ENCODE assay signal across 8 cellular contexts in genomic region chr1:9721606-9722377, GRCh38.
DNase-seq lines count a peak whose midpoint lies in the region; TF ChIP-seq lines count a peak whose summit lies in the region.

No MANE protein-coding gene starts in this region.

- CTCF ChIA-PET in Calu3 (lab: Charles Lee), result interaction anchor here (0.5 kb wide), 1 partner anchor 95 kb away, joined by 7 read pairs; no protein-coding TSS in a partner anchor
- CTCF ChIA-PET in activated CD4-positive, alpha-beta memory T cell treated with anti-CD3 and anti-CD28 coated beads, Interleukin-2, amount 10 ng/mL, durations not matched to agents 7 days and 5 days (lab: Charles Lee), result interaction anchor here (0.6 to 3.4 kb wide), 8 partner anchors 9 to 125 kb away, joined by 3 to 16 read pairs (median 4); no protein-coding TSS in a partner anchor

- DNase-seq in Calu3 (peak; percentile 50), Karpas-422 (peak; percentile 84), dedifferentiated amniotic fluid mesenchymal stem cell (ENCODE audit: extremely low spot score) (no peak), GDM1 (lab: John Stamatoyannopoulos, UW) (no peak), NCI-H526 treated with DMSO at 0.1 percent for 48 hours (lab: John Stamatoyannopoulos, UW) (no peak)
- DNase-seq in activated CD4-positive, alpha-beta memory T cell treated with anti-CD3 and anti-CD28 coated beads, Interleukin-2, amount 10 ng/mL, durations not matched to agents 7 days and 5 days, result peak; percentile 65
- DNase-seq in effector CD8-positive, alpha-beta T cell (lab: John Stamatoyannopoulos, UW), result peak; percentile 84

- H3K4me3 ChIP-seq in Karpas-422 (ENCODE audit: low read length) (no peak overlapping the region), neutrophil (ENCODE audit: low read depth in 1 of 2, low read length in 1 of 2) (no peak overlapping the region)

- no peak overlapping the region for H3K4me2 ChIP-seq in Karpas-422 (ENCODE audit: low read depth, low read length, poor library complexity, severe bottlenecking)

- H3K36me3 Mint-ChIP-seq in Calu3 (ENCODE audit: insufficient read depth, unreplicated experiment), result peaks cover 3% of the 10 kb centered on the region
- H3K36me3 Mint-ChIP-seq in activated CD4-positive, alpha-beta memory T cell treated with anti-CD3 and anti-CD28 coated beads, Interleukin-2, amount 10 ng/mL, durations not matched to agents 7 days and 5 days (ENCODE audit: low read depth), result peaks cover 85% of the 10 kb centered on the region

- H3K79me2 ChIP-seq in Karpas-422 (ENCODE audit: low read length), result no peaks in the 10 kb centered on the region

- H3K4me1 Mint-ChIP-seq in Calu3 (ENCODE audit: low read depth, unreplicated experiment), result no peaks in the 10 kb centered on the region
- peaks cover 59% of the 10 kb centered on the region for H3K4me1 Mint-ChIP-seq in activated CD4-positive, alpha-beta memory T cell treated with anti-CD3 and anti-CD28 coated beads, Interleukin-2, amount 10 ng/mL, durations not matched to agents 7 days and 5 days

- no peaks in the 10 kb centered on the region for H3K27me3 ChIP-seq in Karpas-422 (ENCODE audit: low read length)
- H3K27me3 ChIP-seq in neutrophil, result no peaks in the 10 kb centered on the region

- peak; percentile 41 for TF ChIP-seq CTCF in Calu3 (IDR thresholded peaks at IDR 0.05; ENCODE audit: unreplicated experiment)
- peak; percentile 53 for TF ChIP-seq CTCF in neutrophil (IDR thresholded peaks at IDR 0.05)

- no peak overlapping the region for H3K9ac ChIP-seq in Karpas-422 (ENCODE audit: low read length)

- H3K4me1 ChIP-seq in Karpas-422 (ENCODE audit: low read length) (peaks cover 11% of the 10 kb centered on the region), neutrophil (ENCODE audit: control insufficient read depth in 1 of 2, insufficient read depth in 1 of 2, low read depth in 1 of 2, low read length in 1 of 2) (peaks cover 6 to 12% of the 10 kb centered on the region in 2 experiments)

- no peaks in the 10 kb centered on the region for H4K20me1 ChIP-seq in Karpas-422 (ENCODE audit: insufficient read depth, low read depth, low read length)

- no peak overlapping the region for H3K4me3 Mint-ChIP-seq in Calu3 (ENCODE audit: low read depth, unreplicated experiment)
- H3K4me3 Mint-ChIP-seq in activated CD4-positive, alpha-beta memory T cell treated with anti-CD3 and anti-CD28 coated beads, Interleukin-2, amount 10 ng/mL, durations not matched to agents 7 days and 5 days, result no peak overlapping the region

- H3K27ac ChIP-seq in Karpas-422 (ENCODE audit: low read length) (no peak overlapping the region), neutrophil (peak overlapping the region; percentile 35)

- intact Hi-C loops in Calu3 (cut with micrococcal nuclease; ENCODE audit: unreplicated experiment), result loop anchor here (10.0 kb wide), 1 partner anchor 143 kb away; no protein-coding TSS in a partner anchor

- H3K9me3 ChIP-seq in Karpas-422 (ENCODE audit: low read length), result peaks cover 14% of the 10 kb centered on the region
- H3K9me3 ChIP-seq in neutrophil, result peaks cover 19% of the 10 kb centered on the region

- H3K36me3 ChIP-seq in Karpas-422 (ENCODE audit: insufficient read depth, low read length) (peaks cover 26% of the 10 kb centered on the region), neutrophil (peaks cover 100% of the 10 kb centered on the region)

- POLR2A ChIA-PET in activated CD4-positive, alpha-beta memory T cell treated with anti-CD3 and anti-CD28 coated beads, Interleukin-2, amount 10 ng/mL, durations not matched to agents 7 days and 5 days (lab: Charles Lee), result interaction anchor here (0.9 to 10.5 kb wide), 4 partner anchors 8 to 93 kb away, joined by 3 to 272 read pairs (median 150); partner anchors contain the start of gene PIK3CD

- no peak overlapping the region for H2AFZ ChIP-seq in Karpas-422 (ENCODE audit: low read length)

- no peaks in the 10 kb centered on the region for H3K9me2 ChIP-seq in Karpas-422 (replicated peaks; ENCODE audit: insufficient read depth, low read length)

- BruUV-seq in Calu3 (replicated peaks; lab: Mats Ljungman, UMichigan), result no TSS peak

- H3K9me3 Mint-ChIP-seq in Calu3 (ENCODE audit: low read depth, unreplicated experiment), result no peaks in the 10 kb centered on the region
- no peaks in the 10 kb centered on the region for H3K9me3 Mint-ChIP-seq in activated CD4-positive, alpha-beta memory T cell treated with anti-CD3 and anti-CD28 coated beads, Interleukin-2, amount 10 ng/mL, durations not matched to agents 7 days and 5 days

- H3K27me3 Mint-ChIP-seq in Calu3 (ENCODE audit: unreplicated experiment), result no peaks in the 10 kb centered on the region
- no peaks in the 10 kb centered on the region for H3K27me3 Mint-ChIP-seq in activated CD4-positive, alpha-beta memory T cell treated with anti-CD3 and anti-CD28 coated beads, Interleukin-2, amount 10 ng/mL, durations not matched to agents 7 days and 5 days

- no peak overlapping the region for H3K27ac Mint-ChIP-seq in Calu3 (ENCODE audit: unreplicated experiment)
- H3K27ac Mint-ChIP-seq in activated CD4-positive, alpha-beta memory T cell treated with anti-CD3 and anti-CD28 coated beads, Interleukin-2, amount 10 ng/mL, durations not matched to agents 7 days and 5 days, result peak overlapping the region; percentile 35

Comparison
In these comparisons a context has a peak if more than half of its experiments do, and no peak if none do; other contexts are left out.
1. DNase-seq: peak in Calu3 (single experiment), Karpas-422 (single experiment), activated CD4-positive, alpha-beta memory T cell treated with anti-CD3 and anti-CD28 coated beads, Interleukin-2, amount 10 ng/mL, durations not matched to agents 7 days and 5 days (single experiment) and effector CD8-positive, alpha-beta T cell (single experiment); none in dedifferentiated amniotic fluid mesenchymal stem cell (single experiment), GDM1 (single experiment) and NCI-H526 treated with DMSO at 0.1 percent for 48 hours (single experiment).